In genomic region chr10:97684358-97684713, GRCh38 we compare ENCODE assay signal across 8 cellular contexts. TPM values are rescaled to one million over a fixed set of nuclear protein-coding genes. Genes with fewer than 3 reads are reported as not detected.
A peak's percentile ranks its signal among the peaks of the same experiment; 100 is the strongest.
DNase-seq lines count a peak whose midpoint lies in the region; ATAC-seq and TF ChIP-seq lines count a peak whose summit lies in the region.
"Not testable (repeated sequence)": the region's sequence is repeated elsewhere in the genome, so short reads cannot be mapped to it uniquely, and the experiment has no call there.

No MANE protein-coding gene starts in this region.

- TF ChIP-seq CTCF in MM.1S (IDR thresholded peaks at IDR 0.05; ENCODE audit: low read length); body of pancreas (IDR thresholded peaks at IDR 0.05); epithelial cell of esophagus (IDR thresholded peaks at IDR 0.05; ENCODE audit: insufficient read depth, low read depth, low read length, missing control alignments); right atrium auricular region (IDR thresholded peaks at IDR 0.05); upper lobe of right lung (IDR thresholded peaks at IDR 0.05): not testable (repeated sequence)

- not testable (repeated sequence) for H3F3A ChIP-seq in MM.1S (ENCODE audit: insufficient read depth, low read length)

- not testable (repeated sequence) for H3K9me3 ChIP-seq in BLaER1 treated with 17β-estradiol and CSF1 and Interleukin-3, amounts not matched to agents 10 nM and 100 nM (replicated peaks in 1 of 11); MM.1S (replicated peaks; ENCODE audit: insufficient read depth, low read length); body of pancreas; right atrium auricular region; muscle layer of colon (ENCODE audit: low read length); skeletal muscle tissue (ENCODE audit: control insufficient read depth in 3 of 3, low read length in 3 of 3); upper lobe of right lung

- H3K4me2 ChIP-seq in BLaER1 treated with 17β-estradiol and CSF1 and Interleukin-3, amounts not matched to agents 10 nM and 100 nM, result peak overlapping the region in 10 of 11 experiments; percentile 30 to 98 (median 96); a peak in 21 of 22 replicates
- peak overlapping the region; percentile 18; the same call in 1 of the 2 replicates for H3K4me2 ChIP-seq in MM.1S (ENCODE audit: low read depth, low read length)

- peak overlapping the region in 4 of 11 experiments; percentile 46 to 64 (median 51); a peak in 8 of 22 replicates for H3K27ac ChIP-seq in BLaER1 treated with 17β-estradiol and CSF1 and Interleukin-3, amounts not matched to agents 10 nM and 100 nM
- not testable (repeated sequence) for H3K27ac ChIP-seq in MM.1S (ENCODE audit: low read length)
- H3K27ac ChIP-seq in body of pancreas, result peak overlapping the region in 3 of 4 donors; percentile 73 to 95 (median 90)
- H3K27ac ChIP-seq in right atrium auricular region, result peak overlapping the region; percentile 94 to 97
- peak overlapping the region; percentile 76 for H3K27ac ChIP-seq in muscle layer of colon (ENCODE audit: low read depth, low read length)
- peak overlapping the region; percentile 56 for H3K27ac ChIP-seq in skeletal muscle tissue (ENCODE audit: low read depth, low read length)
- H3K27ac ChIP-seq in upper lobe of right lung, result peak overlapping the region; percentile 89

- peaks cover 42 to 76% (median 52%) of the 10 kb centered on the region in 10 experiments for H3K4me1 ChIP-seq in BLaER1 treated with 17β-estradiol and CSF1 and Interleukin-3, amounts not matched to agents 10 nM and 100 nM
- H3K4me1 ChIP-seq in MM.1S (ENCODE audit: low read length), result peaks cover 21% of the 10 kb centered on the region
- peaks cover 54% of the 10 kb centered on the region for H3K4me1 ChIP-seq in body of pancreas
- H3K4me1 ChIP-seq in right atrium auricular region, result peaks cover 0 to 52% of the 10 kb centered on the region in 2 donors
- H3K4me1 ChIP-seq in muscle layer of colon (ENCODE audit: insufficient read depth, low read length), result peaks cover 55% of the 10 kb centered on the region
- peaks cover 36 to 48% (median 39%) of the 10 kb centered on the region in 3 donors for H3K4me1 ChIP-seq in skeletal muscle tissue (ENCODE audit: control insufficient read depth in 3 of 3, insufficient read depth in 3 of 3, low read length in 3 of 3)
- H3K4me1 ChIP-seq in upper lobe of right lung, result peaks cover 58% of the 10 kb centered on the region

- H4K20me1 ChIP-seq in BLaER1 treated with 17β-estradiol and CSF1 and Interleukin-3, amounts not matched to agents 10 nM and 100 nM, result peaks cover 0 to 69% (median 0%) of the 10 kb centered on the region in 11 experiments; a peak in 8 of 22 replicates
- not testable (repeated sequence) for H4K20me1 ChIP-seq in MM.1S (ENCODE audit: insufficient read depth, low read length)

- not testable (repeated sequence) for H3K9me2 ChIP-seq in MM.1S (replicated peaks; ENCODE audit: insufficient read depth, low read length)

- DNase-seq in MM.1S; body of pancreas; epithelial cell of esophagus (ENCODE audit: low read depth); right atrium auricular region (ENCODE audit: low spot score); upper lobe of right lung: not testable (repeated sequence)

- intact Hi-C loops in body of pancreas (cut with DNase I); upper lobe of right lung (cut with DNase I): not testable (repeated sequence)

- TF ChIP-seq POLR2A in body of pancreas (IDR thresholded peaks at IDR 0.05), result not testable (repeated sequence)

- not testable (repeated sequence) for ATAC-seq in body of pancreas, upper lobe of right lung

- H3K27me3 ChIP-seq in BLaER1 treated with 17β-estradiol and CSF1 and Interleukin-3, amounts not matched to agents 10 nM and 100 nM; MM.1S (replicated peaks; ENCODE audit: insufficient read depth, low read length); body of pancreas; right atrium auricular region; muscle layer of colon (ENCODE audit: control insufficient read depth in 1 of 2, insufficient read depth in 2 of 2, low read length in 2 of 2); skeletal muscle tissue (ENCODE audit: control insufficient read depth in 3 of 3, insufficient read depth in 3 of 3, low read length in 3 of 3); upper lobe of right lung: not testable (repeated sequence)

- peaks cover 0 to 18% (median 0%) of the 10 kb centered on the region in 11 experiments; a peak in 5 of 22 replicates for H3K36me3 ChIP-seq in BLaER1 treated with 17β-estradiol and CSF1 and Interleukin-3, amounts not matched to agents 10 nM and 100 nM
- H3K36me3 ChIP-seq in MM.1S (replicated peaks; ENCODE audit: insufficient read depth, low read length); body of pancreas (replicated peaks in 1 of 2; ENCODE audit: insufficient read depth in 1 of 2, low read depth in 2 of 2); right atrium auricular region; muscle layer of colon (ENCODE audit: insufficient read depth, low read length); skeletal muscle tissue (ENCODE audit: control insufficient read depth in 3 of 3, insufficient read depth in 3 of 3, low read length in 3 of 3); upper lobe of right lung: not testable (repeated sequence)

- H3K4me3 ChIP-seq in BLaER1 treated with 17β-estradiol and CSF1 and Interleukin-3, amounts not matched to agents 10 nM and 100 nM, result peak overlapping the region in 3 of 10 experiments; percentile 72 to 79 (median 75); a peak in 6 of 20 replicates
- not testable (repeated sequence) for H3K4me3 ChIP-seq in MM.1S (ENCODE audit: low read length); body of pancreas; right atrium auricular region
- H3K4me3 ChIP-seq in epithelial cell of esophagus (ENCODE audit: low read length), result peak overlapping the region; percentile 99
- H3K4me3 ChIP-seq in muscle layer of colon (ENCODE audit: low read depth in 1 of 2, low read length in 2 of 2), result peak overlapping the region in 1 of 2 donors; percentile 86
- peak overlapping the region in 1 of 3 donors; percentile 6 for H3K4me3 ChIP-seq in skeletal muscle tissue (ENCODE audit: low read length in 3 of 3)
- H3K4me3 ChIP-seq in upper lobe of right lung, result peak overlapping the region; percentile 68

- H3K9ac ChIP-seq in BLaER1 treated with 17β-estradiol and CSF1 and Interleukin-3, amounts not matched to agents 10 nM and 100 nM, result peak overlapping the region in 3 of 11 experiments; percentile 48 to 88 (median 85); a peak in 5 of 22 replicates
- not testable (repeated sequence) for H3K9ac ChIP-seq in MM.1S (ENCODE audit: low read length)
- H3K9ac ChIP-seq in muscle layer of colon (ENCODE audit: low read length) (peak overlapping the region; percentile 4), skeletal muscle tissue (ENCODE audit: low read depth in 1 of 3, low read length in 3 of 3) (peak overlapping the region in 2 of 3 donors; percentile 2 to 62)

- not testable (repeated sequence) for H3K79me2 ChIP-seq in MM.1S (ENCODE audit: low read length)

- H2AFZ ChIP-seq in MM.1S (ENCODE audit: low read length), result not testable (repeated sequence)

- 69 to 80% methylated on average over 6 to 7 of the region's 7 CpGs for WGBS in body of pancreas, 2 donors

RNA-seq across cellular contexts. Expression of gene AVPI1, which starts 2.7 kb away (rescaled TPM):
- 10 to 100 TPM in 1 of 2 donors, 1 to 10 TPM in 1; 5.7 to 14.8 TPM for total RNA-seq in body of pancreas
- total RNA-seq in right atrium auricular region, result 10 to 100 TPM; 10.5 to 23.7 TPM
- 5.2 TPM for total RNA-seq in skeletal muscle tissue
- total RNA-seq in upper lobe of right lung, result 20.5 TPM

RNA-seq across cellular contexts. Expression of gene MARVELD1, which starts 29.2 kb away (rescaled TPM):
- 1 to 10 TPM; 4.3 to 6.5 TPM for total RNA-seq in body of pancreas
- total RNA-seq in right atrium auricular region, result 10 to 100 TPM in 1 of 2 donors, 1 to 10 TPM in 1; 8.5 to 26.5 TPM
- 17.2 TPM for total RNA-seq in skeletal muscle tissue
- 43.8 TPM for total RNA-seq in upper lobe of right lung

RNA-seq across cellular contexts. Expression of gene PI4K2A, which starts 43.9 kb away (rescaled TPM):
- total RNA-seq in body of pancreas, result 1 to 10 TPM; 3.6 to 5.7 TPM
- total RNA-seq in right atrium auricular region, result 10 to 100 TPM; 14.7 to 20.2 TPM
- 5.2 TPM for total RNA-seq in skeletal muscle tissue
- 28.3 TPM for total RNA-seq in upper lobe of right lung

RNA-seq across cellular contexts. Expression of gene MORN4, which starts 51.0 kb away (rescaled TPM):
- total RNA-seq in body of pancreas (1 to 10 TPM; 4.9 to 8.3 TPM), right atrium auricular region (10 to 100 TPM; 15.6 to 27.0 TPM), skeletal muscle tissue (1.0 TPM), upper lobe of right lung (3.8 TPM)

RNA-seq across cellular contexts. Expression of gene ZFYVE27, which starts 52.6 kb away (rescaled TPM):
- 10 to 100 TPM; 14.8 to 32.6 TPM for total RNA-seq in body of pancreas
- 10 to 100 TPM; 14.6 to 16.1 TPM for total RNA-seq in right atrium auricular region
- total RNA-seq in skeletal muscle tissue, result 8.4 TPM
- 29.4 TPM for total RNA-seq in upper lobe of right lung
